Comparison of ENCODE assay signal across 18 cellular contexts in genomic region chr22:27129266-27129665, GRCh38.
DNase-seq lines count a peak whose midpoint lies in the region; ATAC-seq, FAIRE-seq and TF ChIP-seq lines count a peak whose summit lies in the region.
"Had no signal": no experiment of that assay in that cellular context is flagged by ENCODE, and none has a peak within 500 bp of the region (broad histone marks: within the 10 kb centered on the region; RNA-seq: fewer than 3 reads in every experiment).

No MANE protein-coding gene starts in this region.

- TF ChIP-seq CTCF in bronchial epithelial cell (IDR thresholded peaks at IDR 0.05; ENCODE audit: insufficient read depth, low read length, severe bottlenecking) (no peak), MM.1S (IDR thresholded peaks at IDR 0.05; ENCODE audit: low read length) (no peak)

- no peak overlapping the region for H2BK12ac ChIP-seq in mesenchymal stem cell (ENCODE audit: low read length in 2 of 2)

- 58% methylated on average over 2 of the region's 2 CpGs for WGBS in mesenchymal stem cell

- H4K8ac ChIP-seq in mesenchymal stem cell (ENCODE audit: low read length): no peak overlapping the region

- no peak overlapping the region for H3K23ac ChIP-seq in mesenchymal stem cell (ENCODE audit: low read length in 2 of 2)

- ATAC-seq in activated T-cell treated with anti-CD3 and anti-CD28 coated beads, Interleukin-2, amount 50 U/mL, for 4 hours: no peak
- ATAC-seq: activated naive CD8-positive, alpha-beta T cell treated with anti-CD3 and anti-CD28 coated beads, Interleukin-2, amount 50 U/mL, for 24 hours; HepG2; SK-N-SH treated with all-trans-retinoic acid at 6 μM for 48 hours had no signal

- H3K14ac ChIP-seq in mesenchymal stem cell (ENCODE audit: low read length in 2 of 2): no peak overlapping the region

- H3K4me3 ChIP-seq in bronchial epithelial cell (ENCODE audit: low read depth, low read length) (no peak overlapping the region), mesenchymal stem cell (ENCODE audit: insufficient read depth in 1 of 2, low read depth in 1 of 2, low read length in 2 of 2) (no peak overlapping the region), MM.1S (ENCODE audit: low read length) (no peak overlapping the region)
- H3K4me3 ChIP-seq: neural progenitor cell had no signal

- no peak overlapping the region for H2BK120ac ChIP-seq in mesenchymal stem cell (ENCODE audit: low read depth, low read length)

- no peak overlapping the region for H3K4me3 Mint-ChIP-seq in activated T-cell treated with anti-CD3 and anti-CD28 coated beads, Interleukin-2, amount 50 U/mL, for 4 hours
- H3K4me3 Mint-ChIP-seq: activated naive CD8-positive, alpha-beta T cell treated with anti-CD3 and anti-CD28 coated beads, Interleukin-2, amount 50 U/mL, for 24 hours; CD4-positive, alpha-beta T cell; neural progenitor cell had no signal

- H2AFZ ChIP-seq in mesenchymal stem cell (ENCODE audit: low read depth, low read length): no peak overlapping the region
- no peak overlapping the region for H2AFZ ChIP-seq in MM.1S (ENCODE audit: low read length)
- H2AFZ ChIP-seq: neural progenitor cell had no signal

- H3K9ac ChIP-seq in mesenchymal stem cell (ENCODE audit: low read length): peak overlapping the region; percentile 12
- no peak overlapping the region for H3K9ac ChIP-seq in MM.1S (ENCODE audit: low read length)
- H3K9ac ChIP-seq: neural progenitor cell had no signal

- no peaks in the 10 kb centered on the region for H3K9me2 ChIP-seq in MM.1S (replicated peaks; ENCODE audit: insufficient read depth, low read length)

- H3K18ac ChIP-seq in mesenchymal stem cell (ENCODE audit: low read depth in 1 of 2, low read length in 2 of 2): no peak overlapping the region

- H3K27ac ChIP-seq in mesenchymal stem cell (ENCODE audit: low read length, poor library complexity, severe bottlenecking): no peak overlapping the region
- no peak overlapping the region for H3K27ac ChIP-seq in MM.1S (ENCODE audit: low read length)
- H3K27ac ChIP-seq: neural progenitor cell had no signal

- H3K36me3 Mint-ChIP-seq in activated T-cell treated with anti-CD3 and anti-CD28 coated beads, Interleukin-2, amount 50 U/mL, for 4 hours (ENCODE audit: insufficient read depth): no peaks in the 10 kb centered on the region
- H3K36me3 Mint-ChIP-seq: neural progenitor cell had no signal

- H3K4me2 ChIP-seq in mesenchymal stem cell (ENCODE audit: low read length, poor library complexity, severe bottlenecking) (no peak overlapping the region), MM.1S (ENCODE audit: low read depth, low read length) (no peak overlapping the region)
- H3K4me2 ChIP-seq: neural progenitor cell had no signal

- H3K36me3 ChIP-seq in bronchial epithelial cell (ENCODE audit: control insufficient read depth, insufficient read depth, low read length) (no peaks in the 10 kb centered on the region), mesenchymal stem cell (ENCODE audit: control insufficient read depth in 1 of 2, insufficient read depth in 2 of 2, low read depth in 1 of 2, low read length in 2 of 2) (no peaks in the 10 kb centered on the region), MM.1S (replicated peaks; ENCODE audit: insufficient read depth, low read length) (no peaks in the 10 kb centered on the region)
- H3K36me3 ChIP-seq: neural progenitor cell had no signal

- peak overlapping the region in 1 of 2 experiments; percentile 48 for H3K4ac ChIP-seq in mesenchymal stem cell (ENCODE audit: low read depth in 1 of 2, low read length in 2 of 2)

- H3F3A ChIP-seq in MM.1S (ENCODE audit: insufficient read depth, low read length): no peaks in the 10 kb centered on the region

- H3K79me1 ChIP-seq in mesenchymal stem cell (replicated peaks; ENCODE audit: low read length, poor library complexity, severe bottlenecking): no peaks in the 10 kb centered on the region

- H3K79me2 ChIP-seq in MM.1S (ENCODE audit: low read length): no peaks in the 10 kb centered on the region

- peaks cover 22% of the 10 kb centered on the region for H3K27me3 Mint-ChIP-seq in activated T-cell treated with anti-CD3 and anti-CD28 coated beads, Interleukin-2, amount 50 U/mL, for 4 hours (ENCODE audit: low read depth)

- H2AK5ac ChIP-seq in mesenchymal stem cell (ENCODE audit: low read length, severe bottlenecking): no peak overlapping the region

- H4K91ac ChIP-seq in mesenchymal stem cell (ENCODE audit: low read length): no peak overlapping the region

- no peak overlapping the region for H2BK15ac ChIP-seq in mesenchymal stem cell (ENCODE audit: low read depth, poor library complexity, severe bottlenecking)

- H3K4me1 Mint-ChIP-seq in activated T-cell treated with anti-CD3 and anti-CD28 coated beads, Interleukin-2, amount 50 U/mL, for 4 hours (ENCODE audit: low read depth): no peaks in the 10 kb centered on the region

- no peaks in the 10 kb centered on the region for H4K20me1 ChIP-seq in MM.1S (ENCODE audit: insufficient read depth, low read length)

- H3K9me3 ChIP-seq in mesenchymal stem cell (ENCODE audit: control insufficient read depth, low read length) (no peaks in the 10 kb centered on the region), MM.1S (replicated peaks; ENCODE audit: insufficient read depth, low read length) (no peaks in the 10 kb centered on the region)

- no peak for FAIRE-seq in bronchial epithelial cell (lab: Jason Lieb, UNC)
- FAIRE-seq: HepG2, small intestine had no signal

- DNase-seq in EL (peak; percentile 69), NOMO-1 (lab: John Stamatoyannopoulos, UW; ENCODE audit: unreplicated experiment in 2 of 2) (peak; percentile 37 to 40), bronchial epithelial cell (ENCODE audit: low read depth) (peak; percentile 98), mesenchymal stem cell (peak; percentile 69), MM.1S (no peak), LoVo (ENCODE audit: low spot score) (no peak)
- DNase-seq in activated T-cell treated with anti-CD3 and anti-CD28 coated beads, Interleukin-2, amount 50 U/mL, for 4 hours: no peak
- DNase-seq in activated CD4-positive, alpha-beta T cell treated with anti-CD3 and anti-CD28 coated beads, Interleukin-2, amount 50 U/mL, for 4 hours: no peak
- DNase-seq: activated CD4-positive, CD25-positive, alpha-beta regulatory T cell; activated naive CD8-positive, alpha-beta T cell treated with anti-CD3 and anti-CD28 coated beads, Interleukin-2, amount 50 U/mL, for 24 hours; activated T-cell treated with anti-CD3 and anti-CD28 coated beads for 4 hours; CD4-positive, alpha-beta T cell; glutamatergic neuron; NCI-H526; small intestine had no signal

- no peaks in the 10 kb centered on the region for H3K27me3 ChIP-seq in bronchial epithelial cell (ENCODE audit: control insufficient read depth, insufficient read depth, low read length)
- peaks cover 0 to 23% of the 10 kb centered on the region in 2 experiments for H3K27me3 ChIP-seq in mesenchymal stem cell (ENCODE audit: control insufficient read depth in 1 of 2, insufficient read depth in 1 of 2, low read length in 2 of 2)
- H3K27me3 ChIP-seq in MM.1S (replicated peaks; ENCODE audit: insufficient read depth, low read length): peaks cover 96% of the 10 kb centered on the region
- H3K27me3 ChIP-seq: neural progenitor cell had no signal

- peaks cover 12% of the 10 kb centered on the region for H3K4me1 ChIP-seq in mesenchymal stem cell (ENCODE audit: control insufficient read depth, insufficient read depth, low read depth, low read length)
- H3K4me1 ChIP-seq in MM.1S (ENCODE audit: low read length): no peaks in the 10 kb centered on the region

- H2BK5ac ChIP-seq in mesenchymal stem cell (ENCODE audit: low read depth, low read length, poor library complexity, severe bottlenecking): no peak overlapping the region

- no peaks in the 10 kb centered on the region for H3K9me3 Mint-ChIP-seq in activated T-cell treated with anti-CD3 and anti-CD28 coated beads, Interleukin-2, amount 50 U/mL, for 4 hours
- H3K9me3 Mint-ChIP-seq: activated naive CD8-positive, alpha-beta T cell treated with anti-CD3 and anti-CD28 coated beads, Interleukin-2, amount 50 U/mL, for 24 hours; CD4-positive, alpha-beta T cell; neural progenitor cell had no signal

Comparison
In these comparisons a context has a peak if more than half of its experiments do, and no peak if none do; other contexts are left out.
1. DNase-seq: peak in EL (single experiment), NOMO-1 (2 of 2), bronchial epithelial cell (single experiment) and mesenchymal stem cell (single experiment); none in activated T-cell treated with anti-CD3 and anti-CD28 coated beads, Interleukin-2, amount 50 U/mL, for 4 hours (single experiment), MM.1S (single experiment), activated CD4-positive, alpha-beta T cell treated with anti-CD3 and anti-CD28 coated beads, Interleukin-2, amount 50 U/mL, for 4 hours (0 of 2) and LoVo (single experiment).